In the genomic region with DNA sequence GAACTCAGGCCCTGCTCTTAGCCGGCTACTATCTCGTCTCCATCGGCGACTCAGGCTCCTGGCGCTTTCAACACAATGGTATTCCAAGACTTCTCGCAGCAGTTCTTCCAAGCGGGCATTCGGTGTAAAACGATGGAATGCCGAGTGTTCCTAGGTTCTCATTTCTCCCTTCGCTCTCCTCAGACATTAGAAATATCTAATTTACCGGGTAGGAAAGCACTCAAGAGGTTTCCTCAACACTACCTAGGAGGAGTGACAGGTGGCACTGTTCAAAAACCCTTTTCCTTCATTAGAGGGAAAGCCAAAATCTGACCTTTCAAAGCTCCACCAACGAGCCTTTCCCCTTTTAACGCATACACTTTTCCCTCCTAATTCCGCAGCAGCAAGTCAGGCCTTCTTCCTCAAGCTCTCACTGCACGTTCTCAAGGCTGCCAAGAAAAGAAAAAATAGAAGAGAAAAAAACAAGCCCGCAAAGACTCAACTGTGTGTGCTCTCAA, we compare ENCODE assay signal across 7 cellular contexts. TPM values are rescaled to one million over a fixed set of nuclear protein-coding genes. Genes with fewer than 3 reads are reported as not detected.
A peak's percentile ranks its signal among the peaks of the same experiment; 100 is the strongest.
DNase-seq lines count a peak whose midpoint lies in the region; ATAC-seq and TF ChIP-seq lines count a peak whose summit lies in the region.

No MANE protein-coding gene starts in this region.

- peaks cover 31% of the 10 kb centered on the region for H4K20me1 ChIP-seq in DOHH2 (ENCODE audit: control insufficient read depth, insufficient read depth, low read depth, low read length)

- H3K4me1 ChIP-seq in DOHH2 (ENCODE audit: control insufficient read depth, low read length), result peaks cover 31% of the 10 kb centered on the region
- peaks cover 38% of the 10 kb centered on the region for H3K4me1 ChIP-seq in body of pancreas
- peaks cover 17 to 23% of the 10 kb centered on the region in 2 donors for H3K4me1 ChIP-seq in thoracic aorta (ENCODE audit: control insufficient read depth in 1 of 2, low read depth in 2 of 2)

- H3K79me2 ChIP-seq in DOHH2 (ENCODE audit: control insufficient read depth, low read length), result peaks cover 74% of the 10 kb centered on the region

- H3K4me2 ChIP-seq in DOHH2 (ENCODE audit: low read length), result peak overlapping the region; percentile 55

- 1 to 2% methylated on average over 17 of the region's 17 CpGs for WGBS in body of pancreas, 2 donors

- H3F3A ChIP-seq in DOHH2 (ENCODE audit: control insufficient read depth, insufficient read depth), result peaks cover 8% of the 10 kb centered on the region; the same call in 1 of the 2 replicates

- H3K36me3 ChIP-seq in DOHH2 (ENCODE audit: control insufficient read depth, low read length) (peaks cover 85% of the 10 kb centered on the region), body of pancreas (replicated peaks in 1 of 2; ENCODE audit: insufficient read depth in 1 of 2, low read depth in 2 of 2) (peaks cover 0 to 4% of the 10 kb centered on the region in 2 donors), thoracic aorta (peaks cover 3% of the 10 kb centered on the region)

- H3K9me3 ChIP-seq in DOHH2 (ENCODE audit: control insufficient read depth, insufficient read depth, low read length), result no peaks in the 10 kb centered on the region
- H3K9me3 ChIP-seq in body of pancreas, result no peaks in the 10 kb centered on the region
- no peaks in the 10 kb centered on the region for H3K9me3 ChIP-seq in thoracic aorta

- no peaks in the 10 kb centered on the region for H3K9me2 ChIP-seq in DOHH2 (replicated peaks; ENCODE audit: control insufficient read depth, low read length)

- intact Hi-C loops in body of pancreas (cut with DNase I), result loop anchor here (10.0 kb wide), 1 partner anchor 286 kb away; no protein-coding TSS in a partner anchor
- intact Hi-C loops in left colon (cut with DNase I, micrococcal nuclease), result loop anchor here in 1 of 2 donors (10.0 kb wide), 1 partner anchor 134 kb away; no protein-coding TSS in a partner anchor

- TF ChIP-seq POLR2A in body of pancreas (IDR thresholded peaks at IDR 0.05), result no peak

- no peaks in the 10 kb centered on the region for H3K27me3 ChIP-seq in DOHH2 (ENCODE audit: control insufficient read depth, low read length)
- no peaks in the 10 kb centered on the region for H3K27me3 ChIP-seq in body of pancreas
- H3K27me3 ChIP-seq in thoracic aorta (replicated peaks; ENCODE audit: insufficient read depth), result no peaks in the 10 kb centered on the region

- H3K27ac ChIP-seq in DOHH2 (ENCODE audit: low read depth, low read length) (peak overlapping the region; percentile 49), body of pancreas (peak overlapping the region in 3 of 4 donors; percentile 69 to 83 (median 80)), thoracic aorta (peak overlapping the region; percentile 45 to 73)

- ATAC-seq in GM19438 (IDR thresholded peaks at IDR 0.05; ENCODE audit: low read depth, unreplicated experiment) (peak; percentile 43), body of pancreas (peak; percentile 30), left colon (peak; percentile 59), thoracic aorta (ENCODE audit: insufficient number of reproducible peaks, low FRiP score, low read depth) (peak; percentile 22)

- TF ChIP-seq CTCF in DOHH2 (IDR thresholded peaks at IDR 0.05; ENCODE audit: low read depth, low read length, poor library complexity, severe bottlenecking) (peak; percentile 54), body of pancreas (IDR thresholded peaks at IDR 0.05) (peak in 4 of 7 experiments; percentile 18 to 44 (median 36)), thoracic aorta (IDR thresholded peaks at IDR 0.05) (peak; percentile 13)

- H3K4me3 ChIP-seq in DOHH2 (ENCODE audit: low read length), result peak overlapping the region; percentile 97
- peak overlapping the region; percentile 84 to 98 for H3K4me3 ChIP-seq in body of pancreas
- peak overlapping the region; percentile 85 for H3K4me3 ChIP-seq in thoracic aorta

- DNase-seq in NCI-H2227 treated with DMSO at 0.1 percent for 48 hours (lab: John Stamatoyannopoulos, UW) (peak; percentile 31), body of pancreas (no peak), left colon (no peak), thoracic aorta (ENCODE audit: low spot score) (no peak), HuH-7.5 (ENCODE audit: low spot score) (no peak)

RNA-seq across cellular contexts. Expression of a gene that starts 0.6 kb away (rescaled TPM):
- total RNA-seq in body of pancreas (10 to 100 TPM; 61.7 to 64.3 TPM), left colon (10 to 100 TPM; 56.7 to 79.4 TPM), thoracic aorta (100 to 1,000 TPM in 1 of 2 donors, 10 to 100 TPM in 1; 67.7 to 138 TPM)

RNA-seq across cellular contexts. Expression of a gene that starts 16.8 kb away (rescaled TPM):
- total RNA-seq in body of pancreas (10 to 100 TPM; 20.4 to 33.2 TPM), left colon (10 to 100 TPM; 67.3 to 73.2 TPM), thoracic aorta (10 to 100 TPM; 66.5 to 66.9 TPM)
